Comparison of ENCODE assay signal across 18 cellular contexts in genomic region chr15:82855286-82856092, GRCh38.
DNase-seq lines count a peak whose midpoint lies in the region; ATAC-seq and TF ChIP-seq lines count a peak whose summit lies in the region.
"Had no signal": no experiment of that assay in that cellular context is flagged by ENCODE, and none has a peak within 500 bp of the region (broad histone marks: within the 10 kb centered on the region; RNA-seq: fewer than 3 reads in every experiment).

No MANE protein-coding gene starts in this region.

- H3K36me3 Mint-ChIP-seq in activated naive CD4-positive, alpha-beta T cell treated with anti-CD3 and anti-CD28 coated beads, Interleukin-2, amount 10 ng/mL, durations not matched to agents 7 days and 5 days, result no peaks in the 10 kb centered on the region
- H3K36me3 Mint-ChIP-seq in stimulated activated naive B cell treated with anti-CD40 and anti-IgM and Interleukin-4, amounts not matched to agents 10 μg/mL and 1 μg/mL and 100 μg/mL, for 72 hours, result peaks cover 65 to 66% of the 10 kb centered on the region in 2 donors
- H3K36me3 Mint-ChIP-seq: activated CD8-positive, alpha-beta memory T cell treated with anti-CD3 and anti-CD28 coated beads, Interleukin-2, amount 10 ng/mL, durations not matched to agents 7 days and 5 days; CD8-positive, alpha-beta memory T cell had no signal

- DNase-seq in activated naive CD4-positive, alpha-beta T cell treated with anti-CD3 and anti-CD28 coated beads, Interleukin-2, amount 10 ng/mL, durations not matched to agents 7 days and 5 days, result peak; percentile 14
- no peak for DNase-seq in activated naive CD4-positive, alpha-beta T cell treated with anti-CD3 and anti-CD28 coated beads, Interleukin-2, amount 50 U/mL, for 16 hours
- DNase-seq in OCI-M1 (lab: John Stamatoyannopoulos, UW), result peak; percentile 89
- DNase-seq in erythroblast (lab: John Stamatoyannopoulos, UW), result peak; percentile 40 to 50
- no peak for DNase-seq in stimulated activated naive B cell treated with anti-CD40 and anti-IgM and Interleukin-4, amounts not matched to agents 10 μg/mL and 1 μg/mL and 100 μg/mL, for 72 hours
- DNase-seq in inferior parietal cortex (ENCODE audit: extremely low spot score), result no peak
- DNase-seq: activated CD8-positive, alpha-beta memory T cell treated with anti-CD3 and anti-CD28 coated beads, Interleukin-2, amount 10 ng/mL, durations not matched to agents 7 days and 5 days; activated gamma-delta T cell treated with Interleukin-2 at 50 U/mL for 16 hours; CD8-positive, alpha-beta memory T cell; EL; gastrocnemius medialis; mesendoderm; NCI-H1436 treated with DMSO at 0.1 percent for 48 hours; NCI-H510A; stimulated activated CD4-positive, alpha-beta T cell treated with anti-CD3 and anti-CD28 coated beads, Interleukin-15, amount 100 ng/mL, for 24 hours had no signal

- no peaks in the 10 kb centered on the region for H3K9me3 Mint-ChIP-seq in activated naive CD4-positive, alpha-beta T cell treated with anti-CD3 and anti-CD28 coated beads, Interleukin-2, amount 10 ng/mL, durations not matched to agents 7 days and 5 days
- H3K9me3 Mint-ChIP-seq in stimulated activated naive B cell treated with anti-CD40 and anti-IgM and Interleukin-4, amounts not matched to agents 10 μg/mL and 1 μg/mL and 100 μg/mL, for 72 hours, result no peaks in the 10 kb centered on the region
- H3K9me3 Mint-ChIP-seq: CD8-positive, alpha-beta memory T cell; nephron had no signal

- H3K4me3 Mint-ChIP-seq in activated naive CD4-positive, alpha-beta T cell treated with anti-CD3 and anti-CD28 coated beads, Interleukin-2, amount 10 ng/mL, durations not matched to agents 7 days and 5 days, result no peak overlapping the region
- no peak overlapping the region for H3K4me3 Mint-ChIP-seq in stimulated activated naive B cell treated with anti-CD40 and anti-IgM and Interleukin-4, amounts not matched to agents 10 μg/mL and 1 μg/mL and 100 μg/mL, for 72 hours
- H3K4me3 Mint-ChIP-seq: activated CD8-positive, alpha-beta memory T cell treated with anti-CD3 and anti-CD28 coated beads, Interleukin-2, amount 10 ng/mL, durations not matched to agents 7 days and 5 days; nephron had no signal

- ATAC-seq in stimulated activated naive B cell treated with anti-CD40 and anti-IgM and Interleukin-4, amounts not matched to agents 10 μg/mL and 1 μg/mL and 100 μg/mL, for 72 hours (replicated peaks), result peak; percentile 36 to 38
- ATAC-seq in HG02852 (IDR thresholded peaks at IDR 0.05; ENCODE audit: unreplicated experiment), result no peak
- no peak for ATAC-seq in GM21367 (IDR thresholded peaks at IDR 0.05; ENCODE audit: unreplicated experiment)
- ATAC-seq: activated CD8-positive, alpha-beta memory T cell treated with anti-CD3 and anti-CD28 coated beads, Interleukin-2, amount 10 ng/mL, durations not matched to agents 7 days and 5 days; gastrocnemius medialis had no signal

- no peak overlapping the region for H3K27ac Mint-ChIP-seq in activated naive CD4-positive, alpha-beta T cell treated with anti-CD3 and anti-CD28 coated beads, Interleukin-2, amount 10 ng/mL, durations not matched to agents 7 days and 5 days
- H3K27ac Mint-ChIP-seq in stimulated activated naive B cell treated with anti-CD40 and anti-IgM and Interleukin-4, amounts not matched to agents 10 μg/mL and 1 μg/mL and 100 μg/mL, for 72 hours, result no peak overlapping the region
- H3K27ac Mint-ChIP-seq: activated CD8-positive, alpha-beta memory T cell treated with anti-CD3 and anti-CD28 coated beads, Interleukin-2, amount 10 ng/mL, durations not matched to agents 7 days and 5 days; nephron had no signal

- no peak for TF ChIP-seq POLR2A in erythroblast (IDR thresholded peaks at IDR 0.05; ENCODE audit: low read length)

- H3K27me3 Mint-ChIP-seq in activated naive CD4-positive, alpha-beta T cell treated with anti-CD3 and anti-CD28 coated beads, Interleukin-2, amount 10 ng/mL, durations not matched to agents 7 days and 5 days, result peaks cover 9% of the 10 kb centered on the region
- H3K27me3 Mint-ChIP-seq in stimulated activated naive B cell treated with anti-CD40 and anti-IgM and Interleukin-4, amounts not matched to agents 10 μg/mL and 1 μg/mL and 100 μg/mL, for 72 hours, result no peaks in the 10 kb centered on the region
- H3K27me3 Mint-ChIP-seq: activated CD8-positive, alpha-beta memory T cell treated with anti-CD3 and anti-CD28 coated beads, Interleukin-2, amount 10 ng/mL, durations not matched to agents 7 days and 5 days had no signal

- CTCF ChIA-PET in activated naive CD4-positive, alpha-beta T cell treated with anti-CD3 and anti-CD28 coated beads, Interleukin-2, amount 10 ng/mL, durations not matched to agents 7 days and 5 days (lab: Charles Lee), result interaction anchor here (1.0 kb wide), 1 partner anchor 145 kb away, joined by 5 read pairs; no protein-coding TSS in a partner anchor

- peaks cover 12% of the 10 kb centered on the region for H3K4me1 Mint-ChIP-seq in activated naive CD4-positive, alpha-beta T cell treated with anti-CD3 and anti-CD28 coated beads, Interleukin-2, amount 10 ng/mL, durations not matched to agents 7 days and 5 days
- peaks cover 10 to 45% of the 10 kb centered on the region in 2 donors for H3K4me1 Mint-ChIP-seq in stimulated activated naive B cell treated with anti-CD40 and anti-IgM and Interleukin-4, amounts not matched to agents 10 μg/mL and 1 μg/mL and 100 μg/mL, for 72 hours

Comparison
In these comparisons a context has a peak if more than half of its experiments do, and no peak if none do; other contexts are left out.
1. DNase-seq: peak in activated naive CD4-positive, alpha-beta T cell treated with anti-CD3 and anti-CD28 coated beads, Interleukin-2, amount 10 ng/mL, durations not matched to agents 7 days and 5 days (single experiment), OCI-M1 (single experiment) and erythroblast (2 of 2); none in activated naive CD4-positive, alpha-beta T cell treated with anti-CD3 and anti-CD28 coated beads, Interleukin-2, amount 50 U/mL, for 16 hours (single experiment), stimulated activated naive B cell treated with anti-CD40 and anti-IgM and Interleukin-4, amounts not matched to agents 10 μg/mL and 1 μg/mL and 100 μg/mL, for 72 hours (single experiment) and inferior parietal cortex (single experiment).
2. ATAC-seq: peak in stimulated activated naive B cell treated with anti-CD40 and anti-IgM and Interleukin-4, amounts not matched to agents 10 μg/mL and 1 μg/mL and 100 μg/mL, for 72 hours (2 of 2); none in HG02852 (single experiment) and GM21367 (single experiment).